Comparison of ENCODE assay signal across 19 cellular contexts in the genomic region with DNA sequence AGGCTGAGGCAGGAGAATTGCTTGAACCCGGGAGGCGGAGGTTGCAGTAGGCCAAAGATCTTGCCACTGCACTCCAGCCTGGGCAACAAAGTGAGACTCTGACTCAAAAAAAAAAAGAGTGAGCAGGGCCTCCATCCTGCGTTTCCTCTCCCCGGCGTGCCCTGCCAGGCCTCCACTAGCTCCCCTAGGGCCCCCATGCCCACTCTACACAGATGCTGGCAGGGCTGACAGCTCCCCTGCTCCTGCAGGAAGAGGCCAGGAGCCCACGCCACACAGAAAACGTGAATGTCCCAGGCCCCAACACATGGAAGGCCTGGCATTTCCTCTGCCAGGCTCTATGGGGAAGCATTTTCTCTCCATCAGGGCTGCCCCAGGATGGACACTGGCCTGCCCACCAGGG.
"Had no signal": no experiment of that assay in that cellular context is flagged by ENCODE, and none has a peak within 500 bp of the region (broad histone marks: within the 10 kb centered on the region; RNA-seq: fewer than 3 reads in every experiment).

No MANE protein-coding gene starts in this region.

- H3K36me3 ChIP-seq: cardiac muscle cell, left lung, neural progenitor cell, ovary, sigmoid colon, suprapubic skin, thyroid gland had no signal

- H2AFZ ChIP-seq: neural progenitor cell had no signal

- H3K4me3 ChIP-seq: cardiac muscle cell, coronary artery, left lung, mucosa of descending colon, neural progenitor cell, ovary, psoas muscle, sigmoid colon, suprapubic skin, thyroid gland had no signal

- DNase-seq: cerebellar nuclear complex; dermis blood vessel endothelial cell; hypothalamus; left cardiac atrium; mesenchymal stem cell; mucosa of descending colon; naive B cell; ovary; psoas muscle; sigmoid colon; stimulated activated CD4-positive, alpha-beta T cell treated with anti-CD3 and anti-CD28 coated beads, Interleukin-2, amount 100 ng/mL, for 48 hours; stimulated activated naive B cell treated with anti-CD40 and anti-IgM and Interleukin-4, amounts not matched to agents 10 μg/mL and 1 μg/mL and 100 μg/mL, for 72 hours; thyroid gland; trophoblast cell had no signal

- H3K9me3 ChIP-seq: left lung, mucosa of descending colon, ovary, psoas muscle, sigmoid colon, suprapubic skin, thyroid gland had no signal

- H3K4me1 ChIP-seq: neural progenitor cell had no signal

- H3K27ac ChIP-seq: cardiac muscle cell, coronary artery, left lung, neural progenitor cell, ovary, psoas muscle, suprapubic skin, thyroid gland had no signal

- H3K9ac ChIP-seq: neural progenitor cell had no signal

- H3K4me2 ChIP-seq: neural progenitor cell had no signal

- H3K27me3 ChIP-seq: cardiac muscle cell, neural progenitor cell, ovary, sigmoid colon, suprapubic skin, thyroid gland had no signal
